ENCODE assay signal across 8 cellular contexts in the genomic region with DNA sequence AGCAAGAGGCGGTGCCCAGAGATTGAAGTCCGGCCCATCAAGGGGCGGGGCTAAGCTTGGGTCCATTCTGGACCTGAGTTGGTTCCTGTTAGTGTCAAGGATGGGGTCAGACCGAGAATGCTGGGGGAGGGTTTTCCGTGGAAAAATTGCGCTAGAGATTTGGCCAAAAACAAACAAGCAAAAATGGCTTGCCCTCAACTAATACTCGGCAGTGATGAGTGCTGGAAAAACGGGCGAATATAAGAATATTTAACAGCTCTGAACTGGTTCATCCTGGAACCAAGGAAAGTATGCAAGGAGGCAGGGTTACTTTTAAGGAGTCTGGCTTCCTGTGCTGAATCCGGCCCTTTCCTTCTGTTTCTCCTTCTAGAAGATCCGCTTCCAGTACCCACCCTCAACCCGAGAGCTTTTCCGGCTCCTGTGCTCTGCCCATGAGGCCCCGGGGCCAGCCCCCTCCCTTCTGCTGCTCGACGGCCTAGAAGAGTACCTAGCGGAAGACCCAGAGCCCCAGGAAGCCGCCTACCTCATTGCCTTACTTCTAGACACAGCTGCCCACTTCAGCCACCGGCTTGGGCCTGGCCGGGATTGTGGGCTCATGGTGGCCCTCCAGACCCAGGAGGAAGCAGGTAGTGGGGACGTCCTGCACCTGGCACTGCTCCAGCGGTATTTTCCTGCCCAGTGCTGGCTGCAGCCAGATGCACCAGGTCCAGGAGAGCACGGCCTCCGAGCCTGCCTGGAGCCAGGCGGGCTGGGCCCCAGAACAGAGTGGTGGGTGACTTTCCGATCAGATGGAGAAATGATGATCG. TPM values are rescaled to one million over a fixed set of nuclear protein-coding genes. Genes with fewer than 3 reads are reported as not detected.
DNase-seq lines count a peak whose midpoint lies in the region; ATAC-seq and TF ChIP-seq lines count a peak whose summit lies in the region.

No MANE protein-coding gene starts in this region.

- DNase-seq in NCI-H1105 treated with DMSO at 0.1 percent for 48 hours (lab: John Stamatoyannopoulos, UW) (peak; percentile 45), coronary artery (ENCODE audit: low spot score) (peak; percentile 83), memory B cell (ENCODE audit: low spot score in 2 of 2) (peak in 1 of 2 donors; percentile 39), NCI-H2171 (lab: John Stamatoyannopoulos, UW) (no peak), NCI-H345 (lab: John Stamatoyannopoulos, UW) (no peak)
- peak; percentile 89 for DNase-seq in activated CD4-positive, alpha-beta T cell treated with anti-CD3 and anti-CD28 coated beads for 36 hours
- peak; percentile 73 for DNase-seq in stimulated activated naive CD8-positive, alpha-beta T cell treated with anti-CD3 and anti-CD28 coated beads, Interleukin-15, Interleukin-2, amounts not matched to agents 100 U/mL and 50 U/mL, for 24 hours

- H3K4me1 Mint-ChIP-seq in activated CD4-positive, alpha-beta T cell treated with anti-CD3 and anti-CD28 coated beads for 36 hours: peaks cover 34% of the 10 kb centered on the region
- peaks cover 20% of the 10 kb centered on the region for H3K4me1 Mint-ChIP-seq in memory B cell

- H3K4me3 Mint-ChIP-seq in activated CD4-positive, alpha-beta T cell treated with anti-CD3 and anti-CD28 coated beads for 36 hours: no peak overlapping the region
- H3K4me3 Mint-ChIP-seq in memory B cell: no peak overlapping the region

- peak overlapping the region; percentile 81 to 99 for H3K27ac ChIP-seq in coronary artery

- no peaks in the 10 kb centered on the region for H3K9me3 Mint-ChIP-seq in activated CD4-positive, alpha-beta T cell treated with anti-CD3 and anti-CD28 coated beads for 36 hours (ENCODE audit: low read depth)
- no peaks in the 10 kb centered on the region for H3K9me3 Mint-ChIP-seq in memory B cell

- no peak for TF ChIP-seq CTCF in coronary artery (IDR thresholded peaks at IDR 0.05)

- CTCF ChIA-PET in activated CD4-positive, alpha-beta T cell treated with anti-CD3 and anti-CD28 coated beads for 36 hours (lab: Charles Lee): interaction anchor here (0.6 to 2.5 kb wide), 11 partner anchors 8 to 521 kb away, joined by 3 to 16 read pairs (median 4); a partner anchor contains a TSS

- intact Hi-C loops in activated CD4-positive, alpha-beta T cell treated with anti-CD3 and anti-CD28 coated beads for 36 hours (cut with DNase I, micrococcal nuclease): loop anchor here in 1 of 2 experiments (1.0 to 10.0 kb wide), 9 partner anchors 107 to 1121 kb away; a partner anchor contains a TSS

- TF ChIP-seq POLR2A in GM15510 (IDR thresholded peaks at IDR 0.05; ENCODE audit: borderline replicate concordance, extremely low read depth, insufficient read length): peak; percentile 59

- no peak overlapping the region for H3K27ac Mint-ChIP-seq in activated CD4-positive, alpha-beta T cell treated with anti-CD3 and anti-CD28 coated beads for 36 hours
- no peak overlapping the region for H3K27ac Mint-ChIP-seq in memory B cell

- H3K36me3 Mint-ChIP-seq in activated CD4-positive, alpha-beta T cell treated with anti-CD3 and anti-CD28 coated beads for 36 hours (ENCODE audit: low read depth): peaks cover 22% of the 10 kb centered on the region
- peaks cover 8% of the 10 kb centered on the region for H3K36me3 Mint-ChIP-seq in memory B cell

- no peaks in the 10 kb centered on the region for H3K27me3 Mint-ChIP-seq in activated CD4-positive, alpha-beta T cell treated with anti-CD3 and anti-CD28 coated beads for 36 hours
- no peaks in the 10 kb centered on the region for H3K27me3 Mint-ChIP-seq in memory B cell

- peak overlapping the region; percentile 95 for H3K4me3 ChIP-seq in coronary artery

- POLR2A ChIA-PET in activated CD4-positive, alpha-beta T cell treated with anti-CD3 and anti-CD28 coated beads for 36 hours (lab: Charles Lee): interaction anchor here (0.6 to 1.6 kb wide), 11 partner anchors 25 to 1442 kb away, joined by 3 to 6 read pairs (median 3); a partner anchor contains a TSS

- ATAC-seq in activated CD4-positive, alpha-beta T cell treated with anti-CD3 and anti-CD28 coated beads for 36 hours: peak; percentile 47
- peak; percentile 26 for ATAC-seq in memory B cell (ENCODE audit: low read depth)
- peak; percentile 25 for ATAC-seq in stimulated activated naive CD8-positive, alpha-beta T cell treated with anti-CD3 and anti-CD28 coated beads, Interleukin-15, Interleukin-2, amounts not matched to agents 100 U/mL and 50 U/mL, for 24 hours

RNA-seq across cellular contexts. Expression of a gene that starts 0.9 kb away (rescaled TPM):
- 1 to 10 TPM; 1.5 to 1.7 TPM for total RNA-seq in activated CD4-positive, alpha-beta T cell treated with anti-CD3 and anti-CD28 coated beads for 36 hours

RNA-seq across cellular contexts. Expression of a gene that starts 8.8 kb away (rescaled TPM):
- total RNA-seq in activated CD4-positive, alpha-beta T cell treated with anti-CD3 and anti-CD28 coated beads for 36 hours: 1 to 10 TPM; 8.0 to 8.4 TPM

RNA-seq across cellular contexts. Expression of a gene that starts 20.1 kb away (rescaled TPM):
- total RNA-seq in activated CD4-positive, alpha-beta T cell treated with anti-CD3 and anti-CD28 coated beads for 36 hours: 1 to 10 TPM; 2.1 to 2.2 TPM

RNA-seq across cellular contexts. Expression of a gene that starts 29.0 kb away (rescaled TPM):
- 10 to 100 TPM; 15.3 to 18.0 TPM for total RNA-seq in activated CD4-positive, alpha-beta T cell treated with anti-CD3 and anti-CD28 coated beads for 36 hours

RNA-seq across cellular contexts. Expression of a gene that starts 29.3 kb away (rescaled TPM):
- total RNA-seq in activated CD4-positive, alpha-beta T cell treated with anti-CD3 and anti-CD28 coated beads for 36 hours: 10 to 100 TPM; 28.0 to 32.6 TPM

Comparison
In these comparisons a context has a peak if more than half of its experiments do, and no peak if none do; other contexts are left out.
1. DNase-seq: peak in NCI-H1105 treated with DMSO at 0.1 percent for 48 hours (single experiment), activated CD4-positive, alpha-beta T cell treated with anti-CD3 and anti-CD28 coated beads for 36 hours (single experiment), coronary artery (single experiment) and stimulated activated naive CD8-positive, alpha-beta T cell treated with anti-CD3 and anti-CD28 coated beads, Interleukin-15, Interleukin-2, amounts not matched to agents 100 U/mL and 50 U/mL, for 24 hours (single experiment); none in NCI-H2171 (single experiment) and NCI-H345 (single experiment).
2. Peak in every context shown above with its lines, with median percentiles within 50 percentile points of each other: ATAC-seq.